Comparison of ENCODE assay signal across 12 cellular contexts in the genomic region with DNA sequence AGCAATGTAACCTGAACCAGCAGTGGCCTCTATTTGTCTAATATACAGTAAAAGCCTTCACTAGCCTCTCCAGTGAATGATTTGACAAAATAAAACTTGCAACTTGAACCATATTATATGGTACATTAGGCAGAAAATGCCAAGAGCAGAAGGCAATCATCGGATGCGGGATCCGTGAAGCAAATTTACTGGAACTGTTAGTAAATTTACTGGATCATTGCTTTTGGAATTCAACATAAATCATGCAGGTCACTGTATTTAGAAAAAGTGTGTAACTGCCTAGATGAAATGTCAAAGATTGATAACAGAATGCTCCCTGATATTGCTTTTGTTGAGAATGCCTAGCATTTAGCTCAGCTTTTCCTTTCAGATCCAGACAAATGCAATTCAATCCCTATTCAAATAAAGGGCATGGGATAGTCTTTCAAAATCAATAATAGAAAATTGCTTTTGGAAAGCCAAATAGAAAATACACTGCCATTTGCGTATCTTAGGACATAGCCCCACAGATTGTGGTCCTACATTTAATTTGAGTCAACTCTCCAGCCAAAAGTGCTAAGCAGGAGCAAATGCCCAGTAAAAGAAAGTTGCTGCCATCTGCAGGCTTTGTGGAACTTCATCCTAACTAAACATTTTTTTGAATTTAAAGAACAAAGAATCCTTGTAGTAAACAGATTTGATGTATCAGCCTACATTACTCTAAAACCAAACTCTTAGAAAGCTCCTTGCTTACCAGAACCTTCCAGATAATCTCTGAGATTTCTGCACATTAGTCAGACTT.
DNase-seq lines count a peak whose midpoint lies in the region; ATAC-seq and TF ChIP-seq lines count a peak whose summit lies in the region.
"Had no signal": no experiment of that assay in that cellular context is flagged by ENCODE, and none has a peak within 500 bp of the region (broad histone marks: within the 10 kb centered on the region; RNA-seq: fewer than 3 reads in every experiment).

No MANE protein-coding gene starts in this region.

- TF ChIP-seq CTCF in heart right ventricle (IDR thresholded peaks at IDR 0.05) = peak in 6 of 9 donors; percentile 15 to 46 (median 44)
- peak; percentile 38; the same call in 1 of the 2 replicates for TF ChIP-seq CTCF in Panc1 (IDR thresholded peaks at IDR 0.05)
- peak; percentile 26 for TF ChIP-seq CTCF in fibroblast of villous mesenchyme (IDR thresholded peaks at IDR 0.05; ENCODE audit: insufficient read depth, low read depth, low read length)
- TF ChIP-seq CTCF in mucosa of descending colon (IDR thresholded peaks at IDR 0.05) = no peak

- H3K27ac ChIP-seq in heart right ventricle (no peak overlapping the region), Panc1 (ENCODE audit: low read length) (no peak overlapping the region)

- DNase-seq in heart right ventricle (no peak), left ventricle myocardium superior (no peak), Panc1 (ENCODE audit: low read depth, low spot score) (peak; percentile 5), fibroblast of villous mesenchyme (ENCODE audit: low read depth) (peak; percentile 19), CD1c-positive myeloid dendritic cell (ENCODE audit: extremely low spot score) (no peak), NCI-H2196 treated with DMSO at 0.1 percent for 48 hours (lab: John Stamatoyannopoulos, UW; ENCODE audit: unreplicated experiment) (no peak), mucosa of descending colon (no peak)
- DNase-seq: activated B cell treated with CpG ODN at 0.5 μM for 24 hours, Caco-2, occipital lobe had no signal

- intact Hi-C loops in heart right ventricle (cut with DNase I) = loop anchor here in 4 of 10 donors (2.0 to 10.0 kb wide), 4 partner anchors 855 to 1235 kb away; a partner anchor contains a TSS
- intact Hi-C loops in left ventricle myocardium superior (cut with micrococcal nuclease) = no loop called here
- intact Hi-C loops in Panc1 (cut with micrococcal nuclease; ENCODE audit: unreplicated experiment) = no loop called here
- intact Hi-C loops in mucosa of descending colon (cut with DNase I, micrococcal nuclease) = no loop called here

- H3K27me3 ChIP-seq in heart right ventricle (no peaks in the 10 kb centered on the region), Panc1 (ENCODE audit: control insufficient read depth, insufficient read depth, low read length) (no peaks in the 10 kb centered on the region)

- WGBS in heart right ventricle, 2 donors = 82 to 87% methylated on average over 4 of the region's 4 CpGs

- in situ Hi-C loops in Panc1 (cut with HindIII; ENCODE audit: low pct_unique_long_range_greater_than_20kb, low sequenced_read_pairs) = no loop called here

- H3K4me3 ChIP-seq in heart right ventricle (no peak overlapping the region), Panc1 (ENCODE audit: low read depth in 2 of 2, low read length in 2 of 2) (no peak overlapping the region), fibroblast of villous mesenchyme (ENCODE audit: low read depth, low read length) (no peak overlapping the region), mucosa of descending colon (no peak overlapping the region)
- H3K4me3 ChIP-seq: K562 had no signal

- peaks cover 0 to 4% (median 0%) of the 10 kb centered on the region in 9 donors for H3K4me1 ChIP-seq in heart right ventricle
- H3K4me1 ChIP-seq in Panc1 (ENCODE audit: control insufficient read depth, insufficient read depth, low read length) = no peaks in the 10 kb centered on the region
- no peaks in the 10 kb centered on the region for H3K4me1 ChIP-seq in mucosa of descending colon (ENCODE audit: low read depth)
- H3K4me1 ChIP-seq: Caco-2 had no signal

- H3K9me3 ChIP-seq in heart right ventricle = no peaks in the 10 kb centered on the region
- 0 out of 2 replicates have a peak, but pooled peaks cover 4% of the 10 kb centered on the region for H3K9me3 ChIP-seq in Panc1 (ENCODE audit: control insufficient read depth, insufficient read depth, low read depth, low read length)
- no peaks in the 10 kb centered on the region for H3K9me3 ChIP-seq in mucosa of descending colon
- H3K9me3 ChIP-seq: Caco-2 had no signal

- ATAC-seq in heart right ventricle = no peak
- no peak for ATAC-seq in left ventricle myocardium superior
- ATAC-seq in Panc1 = no peak
- no peak for ATAC-seq in GM18868 (IDR thresholded peaks at IDR 0.05; ENCODE audit: unreplicated experiment)
- ATAC-seq in mucosa of descending colon = no peak
- ATAC-seq: K562 had no signal

- BruUV-seq in Panc1 (replicated peaks; lab: Mats Ljungman, UMichigan) = no TSS peak

- H3K36me3 ChIP-seq in heart right ventricle = no peaks in the 10 kb centered on the region
- no peaks in the 10 kb centered on the region for H3K36me3 ChIP-seq in Panc1 (ENCODE audit: control insufficient read depth, insufficient read depth, low read length)
- H3K36me3 ChIP-seq in mucosa of descending colon (ENCODE audit: low read depth) = no peaks in the 10 kb centered on the region

- CTCF ChIA-PET in Panc1 (lab: Charles Lee) = no interaction called here

- POLR2A ChIA-PET in Panc1 (lab: Charles Lee) = no interaction called here

Comparison
In these comparisons a context has a peak if more than half of its experiments do, and no peak if none do; other contexts are left out.
1. DNase-seq: peak in Panc1 (single experiment) and fibroblast of villous mesenchyme (single experiment); none in heart right ventricle (0 of 2), left ventricle myocardium superior (single experiment), CD1c-positive myeloid dendritic cell (single experiment), NCI-H2196 treated with DMSO at 0.1 percent for 48 hours (single experiment) and mucosa of descending colon (0 of 3).